2 cellular contexts compared by ENCODE assay signal in the genomic region with DNA sequence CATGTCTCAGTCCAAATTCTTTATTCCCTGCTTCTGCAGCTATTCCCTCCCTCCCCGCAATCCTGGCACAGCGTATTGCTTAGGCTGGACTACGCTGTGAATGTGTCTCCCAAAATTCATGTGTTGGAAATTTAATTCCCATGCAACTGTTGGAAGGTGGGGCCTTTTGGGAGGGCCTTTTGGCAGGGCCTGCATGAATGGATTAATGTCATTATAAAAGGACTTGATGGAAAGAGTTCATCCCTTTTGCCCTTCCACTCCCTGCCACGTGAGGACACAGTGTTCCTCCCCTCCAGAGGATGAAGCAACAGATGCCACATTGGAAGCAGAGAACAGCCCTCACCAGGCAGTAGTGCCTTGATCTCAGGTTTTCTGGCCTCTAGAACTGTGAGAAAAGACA.
A peak's percentile ranks its signal among the peaks of the same experiment; 100 is the strongest.
TF ChIP-seq lines count a peak whose summit lies in the region.

No MANE protein-coding gene starts in this region.

TF ChIP-seq in endothelial cell of umbilical vein, 7 proteins besides CTCF, POLR2A, EP300 and RAD21 (continued from another document):
- TF ChIP-seq POLR2AphosphoS5 (IDR thresholded peaks at IDR 0.05; ENCODE audit: insufficient read depth, low read depth, low read length) (no peak), GATA2 (IDR thresholded peaks at IDR 0.05; ENCODE audit: insufficient read depth, insufficient read length, low read depth, low read length) (no peak), EZH2 (IDR thresholded peaks at IDR 0.05; ENCODE audit: borderline replicate concordance, low read depth, low read length, severe bottlenecking) (no peak), JUN (IDR thresholded peaks at IDR 0.05; ENCODE audit: borderline replicate concordance, insufficient read depth, insufficient read length, low read depth) (no peak), MYC (IDR thresholded peaks at IDR 0.05; ENCODE audit: low read depth, low read length) (no peak)
- TF ChIP-seq, protein P1, sequence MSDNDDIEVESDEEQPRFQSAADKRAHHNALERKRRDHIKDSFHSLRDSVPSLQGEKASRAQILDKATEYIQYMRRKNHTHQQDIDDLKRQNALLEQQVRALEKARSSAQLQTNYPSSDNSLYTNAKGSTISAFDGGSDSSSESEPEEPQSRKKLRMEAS (IDR thresholded peaks at IDR 0.05; ENCODE audit: insufficient read depth, insufficient read length): no peak
TF ChIP-seq in endothelial cell of umbilical vein: peak in this region for 0.

TF ChIP-seq in liver, 16 proteins besides CTCF, POLR2A, EP300 and RAD21:
- TF ChIP-seq, protein P2, sequence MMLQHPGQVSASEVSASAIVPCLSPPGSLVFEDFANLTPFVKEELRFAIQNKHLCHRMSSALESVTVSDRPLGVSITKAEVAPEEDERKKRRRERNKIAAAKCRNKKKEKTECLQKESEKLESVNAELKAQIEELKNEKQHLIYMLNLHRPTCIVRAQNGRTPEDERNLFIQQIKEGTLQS (IDR thresholded peaks at IDR 0.05): no peak
- no peak for TF ChIP-seq TAF1 (conservative IDR thresholded peaks at IDR 0.05)
- TF ChIP-seq FOXA1 (IDR thresholded peaks at IDR 0.05): no peak
- TF ChIP-seq YY1 (IDR thresholded peaks at IDR 0.05): no peak
- TF ChIP-seq, protein P3, sequence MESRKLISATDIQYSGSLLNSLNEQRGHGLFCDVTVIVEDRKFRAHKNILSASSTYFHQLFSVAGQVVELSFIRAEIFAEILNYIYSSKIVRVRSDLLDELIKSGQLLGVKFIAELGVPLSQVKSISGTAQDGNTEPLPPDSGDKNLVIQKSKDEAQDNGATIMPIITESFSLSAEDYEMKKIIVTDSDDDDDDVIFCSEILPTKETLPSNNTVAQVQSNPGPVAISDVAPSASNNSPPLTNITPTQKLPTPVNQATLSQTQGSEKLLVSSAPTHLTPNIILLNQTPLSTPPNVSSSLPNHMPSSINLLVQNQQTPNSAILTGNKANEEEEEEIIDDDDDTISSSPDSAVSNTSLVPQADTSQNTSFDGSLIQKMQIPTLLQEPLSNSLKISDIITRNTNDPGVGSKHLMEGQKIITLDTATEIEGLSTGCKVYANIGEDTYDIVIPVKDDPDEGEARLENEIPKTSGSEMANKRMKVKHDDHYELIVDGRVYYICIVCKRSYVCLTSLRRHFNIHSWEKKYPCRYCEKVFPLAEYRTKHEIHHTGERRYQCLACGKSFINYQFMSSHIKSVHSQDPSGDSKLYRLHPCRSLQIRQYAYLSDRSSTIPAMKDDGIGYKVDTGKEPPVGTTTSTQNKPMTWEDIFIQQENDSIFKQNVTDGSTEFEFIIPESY (IDR thresholded peaks at IDR 0.05): no peak
- no peak for TF ChIP-seq JUND (IDR thresholded peaks at IDR 0.05)
- no peak for TF ChIP-seq NR2F2 (IDR thresholded peaks at IDR 0.05)
- TF ChIP-seq, protein P1 (IDR thresholded peaks at IDR 0.05): no peak
- TF ChIP-seq RXRA (IDR thresholded peaks at IDR 0.05): peak; percentile 4 to 14
- TF ChIP-seq FOXA2 (IDR thresholded peaks at IDR 0.05): no peak
- no peak for TF ChIP-seq HNF4G (IDR thresholded peaks at IDR 0.05)
- TF ChIP-seq GABPA (IDR thresholded peaks at IDR 0.05 in 1 of 2, conservative IDR thresholded peaks at IDR 0.05 in 1 of 2): no peak
- no peak for TF ChIP-seq HNF4A (conservative IDR thresholded peaks at IDR 0.05)
- peak; percentile 54 for TF ChIP-seq SP1 (IDR thresholded peaks at IDR 0.05)
